2 cellular contexts compared by ENCODE assay signal in the genomic region with DNA sequence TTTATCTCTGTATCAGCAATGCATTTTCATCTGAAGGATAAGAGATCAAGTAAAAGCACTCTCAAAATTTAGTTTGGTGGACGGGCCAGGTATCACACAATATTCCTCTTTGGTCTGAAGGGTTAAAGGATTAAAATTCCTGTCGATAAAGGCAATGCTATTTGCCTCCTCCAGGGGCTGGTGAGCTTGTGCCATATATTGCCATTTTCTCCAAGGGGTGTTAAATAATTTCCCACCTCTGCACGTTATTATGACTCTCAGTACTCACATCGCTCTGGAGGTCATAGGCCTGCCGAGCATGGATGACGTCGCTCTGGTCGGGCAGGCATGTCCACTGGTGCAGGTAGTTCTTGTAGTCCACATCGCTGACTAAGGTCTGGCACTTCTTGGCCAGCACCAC.
TF ChIP-seq lines count a peak whose summit lies in the region.

No MANE protein-coding gene starts in this region.

TF ChIP-seq in HEK293T, 16 proteins besides CTCF, POLR2A, EP300 and RAD21:
- no peak for TF ChIP-seq ARNT (IDR thresholded peaks at IDR 0.05)
- no peak for TF ChIP-seq TARDBP (IDR thresholded peaks at IDR 0.05)
- TF ChIP-seq SUZ12 (IDR thresholded peaks at IDR 0.05), result no peak
- no peak for TF ChIP-seq ZNF384 (IDR thresholded peaks at IDR 0.05)
- no peak for TF ChIP-seq FOXM1 (IDR thresholded peaks at IDR 0.05; ENCODE audit: borderline replicate concordance)
- no peak for TF ChIP-seq BHLHE40 (IDR thresholded peaks at IDR 0.05; ENCODE audit: borderline replicate concordance)
- TF ChIP-seq NFRKB (IDR thresholded peaks at IDR 0.05), result no peak
- no peak for TF ChIP-seq ELF4 (IDR thresholded peaks at IDR 0.05)
- TF ChIP-seq FOXK2 (IDR thresholded peaks at IDR 0.05), result no peak
- no peak for TF ChIP-seq L3MBTL2 (conservative IDR thresholded peaks at IDR 0.05)

TF ChIP-seq in H1, 55 proteins besides CTCF, POLR2A, EP300 and RAD21:
- TF ChIP-seq KDM1A (IDR thresholded peaks at IDR 0.05; ENCODE audit: borderline replicate concordance, low read length) (no peak), MAFK (IDR thresholded peaks at IDR 0.05; ENCODE audit: low read depth, low read length) (no peak), SIX5 (IDR thresholded peaks at IDR 0.05; ENCODE audit: low read depth, low read length) (no peak), POU5F1 (IDR thresholded peaks at IDR 0.05; ENCODE audit: low read depth, low read length) (no peak), RFX5 (IDR thresholded peaks at IDR 0.05; ENCODE audit: borderline replicate concordance, low read depth, low read length) (no peak)
- TF ChIP-seq, protein P1, sequence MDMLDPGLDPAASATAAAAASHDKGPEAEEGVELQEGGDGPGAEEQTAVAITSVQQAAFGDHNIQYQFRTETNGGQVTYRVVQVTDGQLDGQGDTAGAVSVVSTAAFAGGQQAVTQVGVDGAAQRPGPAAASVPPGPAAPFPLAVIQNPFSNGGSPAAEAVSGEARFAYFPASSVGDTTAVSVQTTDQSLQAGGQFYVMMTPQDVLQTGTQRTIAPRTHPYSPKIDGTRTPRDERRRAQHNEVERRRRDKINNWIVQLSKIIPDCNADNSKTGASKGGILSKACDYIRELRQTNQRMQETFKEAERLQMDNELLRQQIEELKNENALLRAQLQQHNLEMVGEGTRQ (IDR thresholded peaks at IDR 0.05; ENCODE audit: low read length), result no peak
